In the genomic region with DNA sequence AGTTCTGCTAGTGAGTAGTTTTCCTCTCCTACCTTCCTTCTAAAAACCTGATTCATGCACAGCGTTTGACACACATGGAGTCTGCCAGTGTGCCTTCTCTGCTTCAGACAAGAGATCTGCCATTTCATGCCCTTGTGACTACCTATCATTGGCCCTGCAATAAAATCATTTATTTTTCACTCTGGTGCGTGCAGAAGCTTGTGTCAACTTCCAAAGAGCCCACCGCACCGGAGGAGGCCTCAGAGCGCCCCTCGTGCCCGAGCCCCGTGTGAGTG, we compare ENCODE assay signal across 1 cellular context.
TF ChIP-seq lines count a peak whose summit lies in the region.

No MANE protein-coding gene starts in this region.

TF ChIP-seq in HepG2, 621 proteins besides CTCF, POLR2A, EP300 and RAD21:
- TF ChIP-seq ZNF350 (CRISPR knock-in tag; IDR thresholded peaks at IDR 0.05; ENCODE audit: borderline replicate concordance, low read depth) (no peak), GABPB1 (CRISPR knock-in tag; IDR thresholded peaks at IDR 0.05) (no peak), ZNF281 (CRISPR knock-in tag; IDR thresholded peaks at IDR 0.05; ENCODE audit: borderline replicate concordance) (no peak), HIC2 (CRISPR knock-in tag; IDR thresholded peaks at IDR 0.05; ENCODE audit: low read depth) (no peak), ZC3H13 (CRISPR knock-in tag; IDR thresholded peaks at IDR 0.05) (peak; percentile 58; the same call in 1 of the 2 replicates), CERS6 (CRISPR knock-in tag; IDR thresholded peaks at IDR 0.05) (no peak), ADNP (CRISPR knock-in tag; IDR thresholded peaks at IDR 0.05) (no peak), MZF1 (CRISPR knock-in tag; IDR thresholded peaks at IDR 0.05; ENCODE audit: borderline replicate concordance) (no peak), ZNF317 (CRISPR knock-in tag; IDR thresholded peaks at IDR 0.05) (no peak), ZFX (CRISPR knock-in tag; IDR thresholded peaks at IDR 0.05; ENCODE audit: low read depth) (no peak), CCDC6 (CRISPR knock-in tag; IDR thresholded peaks at IDR 0.05) (no peak), RBFOX2 (IDR thresholded peaks at IDR 0.05; ENCODE audit: low read depth, low read length) (peak; percentile 64; the same call in 1 of the 2 replicates)
- TF ChIP-seq, protein P1, sequence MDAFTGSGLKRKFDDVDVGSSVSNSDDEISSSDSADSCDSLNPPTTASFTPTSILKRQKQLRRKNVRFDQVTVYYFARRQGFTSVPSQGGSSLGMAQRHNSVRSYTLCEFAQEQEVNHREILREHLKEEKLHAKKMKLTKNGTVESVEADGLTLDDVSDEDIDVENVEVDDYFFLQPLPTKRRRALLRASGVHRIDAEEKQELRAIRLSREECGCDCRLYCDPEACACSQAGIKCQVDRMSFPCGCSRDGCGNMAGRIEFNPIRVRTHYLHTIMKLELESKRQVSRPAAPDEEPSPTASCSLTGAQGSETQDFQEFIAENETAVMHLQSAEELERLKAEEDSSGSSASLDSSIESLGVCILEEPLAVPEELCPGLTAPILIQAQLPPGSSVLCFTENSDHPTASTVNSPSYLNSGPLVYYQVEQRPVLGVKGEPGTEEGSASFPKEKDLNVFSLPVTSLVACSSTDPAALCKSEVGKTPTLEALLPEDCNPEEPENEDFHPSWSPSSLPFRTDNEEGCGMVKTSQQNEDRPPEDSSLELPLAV (CRISPR knock-in tag; conservative IDR thresholded peaks at IDR 0.05; ENCODE audit: low read depth) = no peak
- TF ChIP-seq, protein P2, sequence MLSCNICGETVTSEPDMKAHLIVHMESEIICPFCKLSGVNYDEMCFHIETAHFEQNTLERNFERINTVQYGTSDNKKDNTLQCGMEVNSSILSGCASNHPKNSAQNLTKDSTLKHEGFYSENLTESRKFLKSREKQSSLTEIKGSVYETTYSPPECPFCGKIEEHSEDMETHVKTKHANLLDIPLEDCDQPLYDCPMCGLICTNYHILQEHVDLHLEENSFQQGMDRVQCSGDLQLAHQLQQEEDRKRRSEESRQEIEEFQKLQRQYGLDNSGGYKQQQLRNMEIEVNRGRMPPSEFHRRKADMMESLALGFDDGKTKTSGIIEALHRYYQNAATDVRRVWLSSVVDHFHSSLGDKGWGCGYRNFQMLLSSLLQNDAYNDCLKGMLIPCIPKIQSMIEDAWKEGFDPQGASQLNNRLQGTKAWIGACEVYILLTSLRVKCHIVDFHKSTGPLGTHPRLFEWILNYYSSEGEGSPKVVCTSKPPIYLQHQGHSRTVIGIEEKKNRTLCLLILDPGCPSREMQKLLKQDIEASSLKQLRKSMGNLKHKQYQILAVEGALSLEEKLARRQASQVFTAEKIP (CRISPR knock-in tag; IDR thresholded peaks at IDR 0.05; ENCODE audit: borderline replicate concordance) = no peak
